ENCODE assay signal across 13 cellular contexts in genomic region chr1:206895320-206895719, GRCh38. TPM values are rescaled to one million over a fixed set of nuclear protein-coding genes. Genes with fewer than 3 reads are reported as not detected.
DNase-seq lines count a peak whose midpoint lies in the region; ATAC-seq and TF ChIP-seq lines count a peak whose summit lies in the region.
"Had no signal": no experiment of that assay in that cellular context is flagged by ENCODE, and none has a peak within 500 bp of the region (broad histone marks: within the 10 kb centered on the region; RNA-seq: fewer than 3 reads in every experiment).

No MANE protein-coding gene starts in this region.

- peaks cover 11% of the 10 kb centered on the region for H3K4me1 Mint-ChIP-seq in endothelial cell (ENCODE audit: unreplicated experiment)
- H3K4me1 Mint-ChIP-seq in stimulated activated naive B cell treated with anti-CD40 and anti-IgM and Interleukin-4, amounts not matched to agents 10 μg/mL and 1 μg/mL and 100 μg/mL, for 72 hours: peaks cover 41 to 82% of the 10 kb centered on the region in 2 donors

- H3K4me1 ChIP-seq in RWPE2 (ENCODE audit: insufficient read depth, poor library complexity, severe bottlenecking): peaks cover 79% of the 10 kb centered on the region
- peaks cover 7% of the 10 kb centered on the region for H3K4me1 ChIP-seq in mesendoderm (ENCODE audit: control insufficient read depth, low read depth, low read length)

- H3K18ac ChIP-seq in mesendoderm (ENCODE audit: low read length): no peak overlapping the region

- no peak overlapping the region for H2AK5ac ChIP-seq in mesendoderm (ENCODE audit: low read length)

- ATAC-seq in RWPE2 (ENCODE audit: low read depth): peak; percentile 81
- ATAC-seq in stimulated activated naive B cell treated with anti-CD40 and anti-IgM and Interleukin-4, amounts not matched to agents 10 μg/mL and 1 μg/mL and 100 μg/mL, for 72 hours (replicated peaks): no peak

- H3K79me1 ChIP-seq in mesendoderm (ENCODE audit: low read length): no peaks in the 10 kb centered on the region

- H3K27me3 ChIP-seq in RWPE2 (ENCODE audit: insufficient read depth, poor library complexity, severe bottlenecking): no peaks in the 10 kb centered on the region
- no peaks in the 10 kb centered on the region for H3K27me3 ChIP-seq in mesendoderm (ENCODE audit: insufficient read depth, low read length, poor library complexity)

- H3K27ac ChIP-seq in RWPE2 (ENCODE audit: poor library complexity, severe bottlenecking): peak overlapping the region; percentile 98
- H3K27ac ChIP-seq in mesendoderm (ENCODE audit: low read depth, low read length): no peak overlapping the region
- H3K27ac ChIP-seq: left ventricle myocardium inferior had no signal

- H3K9me3 ChIP-seq in RWPE2 (ENCODE audit: severe bottlenecking): no peaks in the 10 kb centered on the region
- H3K9me3 ChIP-seq: left ventricle myocardium inferior had no signal

- no peak overlapping the region for H3K23ac ChIP-seq in mesendoderm (ENCODE audit: low read length)

- no peak overlapping the region for H2BK5ac ChIP-seq in mesendoderm (ENCODE audit: low read length)

- no peak overlapping the region for H3K9ac ChIP-seq in mesendoderm (ENCODE audit: low read length)

- DNase-seq in DMS53 treated with DMSO at 0.1 percent for 48 hours (lab: John Stamatoyannopoulos, UW; ENCODE audit: unreplicated experiment): peak; percentile 94
- DNase-seq in NCI-H187 treated with DMSO at 0.1 percent for 48 hours (lab: John Stamatoyannopoulos, UW): peak; percentile 79
- peak; percentile 99 for DNase-seq in RWPE2 (ENCODE audit: low spot score)
- peak; percentile 60 for DNase-seq in mesendoderm
- DNase-seq in RPMI8226: no peak
- DNase-seq in cerebellum (ENCODE audit: low spot score): no peak
- DNase-seq in endothelial cell (ENCODE audit: low spot score): no peak
- no peak for DNase-seq in stimulated activated naive B cell treated with anti-CD40 and anti-IgM and Interleukin-4, amounts not matched to agents 10 μg/mL and 1 μg/mL and 100 μg/mL, for 72 hours
- DNase-seq: anterior cingulate cortex; effector CD4-positive, alpha-beta T cell; left ventricle myocardium inferior; stimulated activated naive CD4-positive, alpha-beta T cell treated with Interleukin-2 at 50 U/mL for 16 hours had no signal

- H3K4me3 ChIP-seq in RWPE2 (ENCODE audit: severe bottlenecking): no peak overlapping the region
- H3K4me3 ChIP-seq in mesendoderm (ENCODE audit: low read length): no peak overlapping the region
- H3K4me3 ChIP-seq: left ventricle myocardium inferior had no signal

- whole genome bisulfite sequencing in mesendoderm (ENCODE audit: extremely low coverage, insufficient coverage, low lambda C conversion rate): no CpG with 5 or more reads among the region's 3 CpGs

- H2BK15ac ChIP-seq in mesendoderm (replicated peaks; ENCODE audit: low read depth): no peak overlapping the region

- no peak overlapping the region for H3K4me2 ChIP-seq in mesendoderm (ENCODE audit: low read length)

- TF ChIP-seq CTCF in RWPE2 (IDR thresholded peaks at IDR 0.05; ENCODE audit: poor library complexity, severe bottlenecking) (no peak), endothelial cell (IDR thresholded peaks at IDR 0.05; ENCODE audit: unreplicated experiment) (no peak)

- no peaks in the 10 kb centered on the region for H3K79me2 ChIP-seq in mesendoderm (ENCODE audit: control insufficient read depth, insufficient read depth, low read length)

- H3K56ac ChIP-seq in mesendoderm (ENCODE audit: low read length): no peak overlapping the region

- H3K36me3 ChIP-seq in RWPE2 (ENCODE audit: low read depth) (no peaks in the 10 kb centered on the region), mesendoderm (ENCODE audit: control insufficient read depth, insufficient read depth, low read length) (no peaks in the 10 kb centered on the region)
- H3K36me3 ChIP-seq: left ventricle myocardium inferior had no signal

- no peak overlapping the region for H3K4ac ChIP-seq in mesendoderm (ENCODE audit: low read depth, low read length)

- H2BK120ac ChIP-seq in mesendoderm (ENCODE audit: low read depth, low read length): no peak overlapping the region

- H3K4me3 Mint-ChIP-seq in endothelial cell (ENCODE audit: unreplicated experiment): no peak overlapping the region
- no peak overlapping the region for H3K4me3 Mint-ChIP-seq in stimulated activated naive B cell treated with anti-CD40 and anti-IgM and Interleukin-4, amounts not matched to agents 10 μg/mL and 1 μg/mL and 100 μg/mL, for 72 hours

- peaks cover 4% of the 10 kb centered on the region for H3K27me3 Mint-ChIP-seq in endothelial cell (ENCODE audit: unreplicated experiment)
- no peaks in the 10 kb centered on the region for H3K27me3 Mint-ChIP-seq in stimulated activated naive B cell treated with anti-CD40 and anti-IgM and Interleukin-4, amounts not matched to agents 10 μg/mL and 1 μg/mL and 100 μg/mL, for 72 hours

- H4K5ac ChIP-seq in mesendoderm (ENCODE audit: low read length): no peak overlapping the region

- H3K27ac Mint-ChIP-seq in endothelial cell (ENCODE audit: unreplicated experiment): no peak overlapping the region
- H3K27ac Mint-ChIP-seq in stimulated activated naive B cell treated with anti-CD40 and anti-IgM and Interleukin-4, amounts not matched to agents 10 μg/mL and 1 μg/mL and 100 μg/mL, for 72 hours: no peak overlapping the region

- no peak overlapping the region for H4K8ac ChIP-seq in mesendoderm (ENCODE audit: low read depth, low read length)

- H3K9me3 Mint-ChIP-seq in endothelial cell (ENCODE audit: unreplicated experiment): no peaks in the 10 kb centered on the region
- no peaks in the 10 kb centered on the region for H3K9me3 Mint-ChIP-seq in stimulated activated naive B cell treated with anti-CD40 and anti-IgM and Interleukin-4, amounts not matched to agents 10 μg/mL and 1 μg/mL and 100 μg/mL, for 72 hours

- peaks cover 4% of the 10 kb centered on the region for H3K36me3 Mint-ChIP-seq in endothelial cell (ENCODE audit: low read depth, unreplicated experiment)
- peaks cover 5 to 7% of the 10 kb centered on the region in 2 donors for H3K36me3 Mint-ChIP-seq in stimulated activated naive B cell treated with anti-CD40 and anti-IgM and Interleukin-4, amounts not matched to agents 10 μg/mL and 1 μg/mL and 100 μg/mL, for 72 hours

RNA-seq across cellular contexts. Expression of gene IL24, which starts 1.9 kb away (rescaled TPM):
- polyA plus RNA-seq in mesendoderm (2013, experiment 1 of 2): 0.06 TPM
- polyA plus RNA-seq in mesendoderm (2013, experiment 2 of 2): 0.07 TPM
- total RNA-seq in cerebellum (not detected), endothelial cell (ENCODE audit: unreplicated experiment) (not detected)
- total RNA-seq: HT-29, left ventricle myocardium inferior had no signal

RNA-seq across cellular contexts. Expression of gene FCMR, which starts 26.4 kb away (rescaled TPM):
- 0.42 TPM for polyA plus RNA-seq in mesendoderm (2013, experiment 1 of 2)
- polyA plus RNA-seq in mesendoderm (2013, experiment 2 of 2): 0.24 TPM
- total RNA-seq in cerebellum: not detected
- 8.4 TPM for total RNA-seq in endothelial cell (ENCODE audit: unreplicated experiment)

RNA-seq across cellular contexts. Expression of gene IL20, which starts 29.9 kb away (rescaled TPM):
- not detected for polyA plus RNA-seq in mesendoderm (2013, experiment 1 of 2)
- not detected for polyA plus RNA-seq in mesendoderm (2013, experiment 2 of 2)
- not detected for total RNA-seq in cerebellum
- total RNA-seq in endothelial cell (ENCODE audit: unreplicated experiment): not detected
- total RNA-seq: HT-29, left ventricle myocardium inferior had no signal

RNA-seq across cellular contexts. Expression of gene PIGR, which starts 50.9 kb away (rescaled TPM):
- 0.01 TPM for polyA plus RNA-seq in mesendoderm (2013, experiment 1 of 2)
- polyA plus RNA-seq in mesendoderm (2013, experiment 2 of 2): 0.13 TPM
- 3.5 TPM for total RNA-seq in cerebellum
- not detected for total RNA-seq in endothelial cell (ENCODE audit: unreplicated experiment)

Comparison
In these comparisons a context has a peak if more than half of its experiments do, and no peak if none do; other contexts are left out.
1. DNase-seq: peak in DMS53 treated with DMSO at 0.1 percent for 48 hours (single experiment), NCI-H187 treated with DMSO at 0.1 percent for 48 hours (single experiment), RWPE2 (single experiment) and mesendoderm (single experiment); none in RPMI8226 (single experiment), cerebellum (single experiment), endothelial cell (single experiment) and stimulated activated naive B cell treated with anti-CD40 and anti-IgM and Interleukin-4, amounts not matched to agents 10 μg/mL and 1 μg/mL and 100 μg/mL, for 72 hours (single experiment).